Comparison of ENCODE assay signal across 2 cellular contexts in the genomic region with DNA sequence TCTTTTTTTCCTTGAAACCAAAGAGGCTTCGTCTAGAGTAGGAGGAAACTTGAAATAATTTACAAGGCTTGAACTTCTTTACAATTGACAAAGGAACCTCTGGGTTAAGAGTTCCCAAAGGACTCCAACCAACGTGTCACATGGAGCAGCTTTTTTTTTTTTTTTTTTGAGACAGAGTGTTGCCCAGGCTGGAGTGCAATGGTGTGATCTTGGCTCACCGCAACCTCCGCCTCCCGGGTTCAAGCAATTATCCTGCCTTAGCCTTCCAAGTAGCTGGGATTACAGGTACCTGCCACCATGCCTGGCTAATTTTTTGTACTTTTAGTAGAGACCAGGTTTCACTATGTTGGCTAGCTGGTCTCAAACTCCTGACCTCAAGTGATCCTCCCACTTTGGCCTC. TPM values are rescaled to one million over a fixed set of nuclear protein-coding genes. Genes with fewer than 3 reads are reported as not detected.
"Had no signal": no experiment of that assay in that cellular context is flagged by ENCODE, and none has a peak within 500 bp of the region (broad histone marks: within the 10 kb centered on the region; RNA-seq: fewer than 3 reads in every experiment).

No MANE protein-coding gene starts in this region.

RNA-seq across cellular contexts. Expression of gene RAB44, which starts 43.2 kb away (rescaled TPM):
- polyA plus RNA-seq: immature natural killer cell; naive thymus-derived CD4-positive, alpha-beta T cell had no signal
